25 cellular contexts compared by ENCODE assay signal in the genomic region with DNA sequence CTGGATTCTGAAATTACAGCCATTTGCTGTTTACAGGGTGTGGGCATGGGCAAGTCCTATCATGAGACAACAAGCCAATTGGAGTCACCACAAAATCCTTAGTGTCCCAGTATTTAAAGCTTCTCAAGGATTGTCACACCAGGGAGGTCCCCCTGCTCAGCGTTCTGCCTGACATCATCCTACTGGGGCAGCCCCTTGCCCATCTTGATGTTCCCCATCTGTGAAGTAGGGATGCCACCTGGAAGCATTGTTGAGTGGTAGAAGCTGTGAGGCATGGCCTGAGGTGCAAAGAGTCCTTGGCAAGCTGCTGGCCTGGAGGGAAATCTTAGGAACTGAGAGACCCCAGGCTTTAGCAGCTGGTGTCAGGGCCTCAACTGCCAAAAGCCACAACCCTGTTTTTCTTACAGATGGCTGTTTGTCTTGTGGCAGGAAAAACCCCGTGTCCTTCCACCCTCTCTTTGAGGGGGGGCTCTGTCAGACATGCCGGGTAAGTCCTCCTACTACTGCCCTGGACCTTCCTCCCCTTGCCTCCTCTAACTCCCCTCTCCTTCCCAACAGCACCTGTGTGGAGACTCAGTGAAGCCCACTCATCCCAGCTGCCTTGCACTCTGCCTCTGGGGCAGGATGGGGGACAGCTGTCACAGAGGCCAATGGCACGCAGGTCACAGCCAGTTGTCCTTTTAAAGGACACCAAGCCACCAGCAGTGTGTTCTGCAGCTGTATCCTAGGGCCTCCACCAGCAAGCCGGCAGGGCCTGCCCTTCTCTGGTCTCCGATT. TPM values are rescaled to one million over a fixed set of nuclear protein-coding genes. Genes with fewer than 3 reads are reported as not detected.
DNase-seq lines count a peak whose midpoint lies in the region; ATAC-seq, FAIRE-seq and TF ChIP-seq lines count a peak whose summit lies in the region.
"Had no signal": no experiment of that assay in that cellular context is flagged by ENCODE, and none has a peak within 500 bp of the region (broad histone marks: within the 10 kb centered on the region; RNA-seq: fewer than 3 reads in every experiment).

No MANE protein-coding gene starts in this region.

- no peaks in the 10 kb centered on the region for H3K9me3 ChIP-seq in AG04450 (ENCODE audit: control insufficient read depth, insufficient read depth, low read length)
- no peaks in the 10 kb centered on the region for H3K9me3 ChIP-seq in CD4-positive, alpha-beta T cell (ENCODE audit: control insufficient read depth, low read length)
- no peaks in the 10 kb centered on the region for H3K9me3 ChIP-seq in T-helper 17 cell (ENCODE audit: control insufficient read depth, low read length, poor library complexity, severe bottlenecking)
- H3K9me3 ChIP-seq in keratinocyte (ENCODE audit: control insufficient read depth, low read depth, low read length): no peaks in the 10 kb centered on the region
- no peaks in the 10 kb centered on the region for H3K9me3 ChIP-seq in ovary
- H3K9me3 ChIP-seq: esophagus muscularis mucosa, gastroesophageal sphincter, transverse colon had no signal

- TF ChIP-seq CTCF in AG04450 (IDR thresholded peaks at IDR 0.05; ENCODE audit: low read depth, low read length) (no peak), keratinocyte (optimal IDR thresholded peaks at IDR 0.05 in 1 of 3, IDR thresholded peaks at IDR 0.05 in 1 of 3, conservative IDR thresholded peaks at IDR 0.05 in 1 of 3; ENCODE audit: extremely low read depth in 1 of 3, insufficient read depth in 2 of 3, low read length in 3 of 3) (no peak), ovary (IDR thresholded peaks at IDR 0.05) (no peak)
- TF ChIP-seq CTCF in CD4-positive, alpha-beta T cell (IDR thresholded peaks at IDR 0.05): no peak

- H3K36me3 Mint-ChIP-seq in CD4-positive, alpha-beta T cell (ENCODE audit: low read depth): no peaks in the 10 kb centered on the region
- no peaks in the 10 kb centered on the region for H3K36me3 Mint-ChIP-seq in T-helper 17 cell (ENCODE audit: low read depth)
- H3K36me3 Mint-ChIP-seq: natural killer cell had no signal

- H3K9me1 ChIP-seq in keratinocyte (ENCODE audit: control insufficient read depth, extremely low read depth, insufficient read depth, low read length): no peaks in the 10 kb centered on the region

- CTCF ChIA-PET in AG04450 (lab: Charles Lee): interaction anchor here (1.3 to 2.8 kb wide), 3 partner anchors 12 to 148 kb away, joined by 3 to 10 read pairs (median 5); no protein-coding TSS in a partner anchor
- CTCF ChIA-PET in CD4-positive, alpha-beta T cell (lab: Charles Lee): interaction anchor here (1.4 kb wide), 1 partner anchor 27 kb away, joined by 4 read pairs; no protein-coding TSS in a partner anchor

- no peak overlapping the region for H2AFZ ChIP-seq in keratinocyte (ENCODE audit: control insufficient read depth, low read length)

- H3K4me1 ChIP-seq in keratinocyte (ENCODE audit: control insufficient read depth, extremely low read depth, insufficient read depth, low read length) (peaks cover 28% of the 10 kb centered on the region), ovary (ENCODE audit: insufficient read depth) (no peaks in the 10 kb centered on the region)
- H3K4me1 ChIP-seq: gastroesophageal sphincter, transverse colon had no signal

- H3K4me3 ChIP-seq in AG04450 (ENCODE audit: low read depth, low read length) (no peak overlapping the region), keratinocyte (ENCODE audit: control insufficient read depth in 2 of 3, extremely low read depth in 1 of 3, insufficient read depth in 2 of 3, low read depth in 1 of 3, low read length in 3 of 3) (no peak overlapping the region), ovary (no peak overlapping the region)
- H3K4me3 ChIP-seq: esophagus muscularis mucosa, gastroesophageal sphincter, transverse colon had no signal

- dilution Hi-C loops in keratinocyte (cut with MboI; ENCODE audit: extremely low pct_ligation_motif_present, low sequenced_read_pairs): no loop called here

- POLR2A ChIA-PET in AG04450 (lab: Yijun Ruan, JAX): no interaction called here
- POLR2A ChIA-PET in CD4-positive, alpha-beta T cell (lab: Charles Lee): interaction anchor here (1.1 to 2.2 kb wide), 3 partner anchors 23 to 35 kb away, joined by 3 to 8 read pairs (median 3); a partner anchor contains a TSS

- no peaks in the 10 kb centered on the region for H3K27me3 ChIP-seq in AG04450 (ENCODE audit: control insufficient read depth, insufficient read depth, low read length)
- H3K27me3 ChIP-seq in CD4-positive, alpha-beta T cell (ENCODE audit: control insufficient read depth, insufficient read depth, low read length): no peaks in the 10 kb centered on the region
- no peaks in the 10 kb centered on the region for H3K27me3 ChIP-seq in keratinocyte (ENCODE audit: control insufficient read depth, extremely low read depth, insufficient read depth, low read length)
- no peaks in the 10 kb centered on the region for H3K27me3 ChIP-seq in ovary
- H3K27me3 ChIP-seq: esophagus muscularis mucosa, gastroesophageal sphincter, transverse colon had no signal

- no peaks in the 10 kb centered on the region for H3K79me2 ChIP-seq in keratinocyte (ENCODE audit: control insufficient read depth, insufficient read depth, low read length)

- H4K20me1 ChIP-seq in keratinocyte (ENCODE audit: control insufficient read depth, extremely low read depth, insufficient read depth, low read length): no peaks in the 10 kb centered on the region

- peaks cover 57% of the 10 kb centered on the region for H3K4me1 Mint-ChIP-seq in CD4-positive, alpha-beta T cell (ENCODE audit: low read depth)
- H3K4me1 Mint-ChIP-seq in T-helper 17 cell: peaks cover 34% of the 10 kb centered on the region
- H3K4me1 Mint-ChIP-seq: natural killer cell had no signal

- peak overlapping the region; percentile 7 for H3K4me2 ChIP-seq in keratinocyte (ENCODE audit: control insufficient read depth, extremely low read depth, insufficient read depth, low read depth, low read length)

- H3K27ac ChIP-seq in AG04450 (ENCODE audit: low read depth, low read length) (peak overlapping the region; percentile 52), keratinocyte (ENCODE audit: control insufficient read depth, insufficient read depth, low read length) (no peak overlapping the region), ovary (no peak overlapping the region)
- no peak overlapping the region for H3K27ac ChIP-seq in CD4-positive, alpha-beta T cell (ENCODE audit: low read depth, low read length)
- H3K27ac ChIP-seq: esophagus muscularis mucosa, gastroesophageal sphincter, transverse colon had no signal

- H3K27me3 Mint-ChIP-seq in CD4-positive, alpha-beta T cell: no peaks in the 10 kb centered on the region
- no peaks in the 10 kb centered on the region for H3K27me3 Mint-ChIP-seq in T-helper 17 cell

- H3K27ac Mint-ChIP-seq in CD4-positive, alpha-beta T cell: peak overlapping the region; percentile 94
- peak overlapping the region; percentile 78 for H3K27ac Mint-ChIP-seq in T-helper 17 cell
- H3K27ac Mint-ChIP-seq: activated T-helper 2 cell treated with anti-CD3 and anti-CD28 coated beads, Interferon-gamma antibody, Interleukin-2, Interleukin-4, amounts not matched to agents 10 μg/mL and 5 μg/mL and 100 μg/mL, durations not matched to agents 14 hours and 24 hours and 36 hours; natural killer cell had no signal

- intact Hi-C loops in CD4-positive, alpha-beta T cell (cut with DNase I, micrococcal nuclease): no loop called here
- intact Hi-C loops in ovary (cut with DNase I): no loop called here

- DNase-seq in AG04450 (ENCODE audit: low read depth, low spot score) (no peak), T-helper 17 cell (no peak), keratinocyte (ENCODE audit: low read depth, low spot score) (no peak), ovary (no peak), NCI-H187 treated with DMSO at 0.1 percent for 48 hours (lab: John Stamatoyannopoulos, UW) (no peak)
- no peak for DNase-seq in CD4-positive, alpha-beta T cell
- DNase-seq in stimulated activated CD4-positive, alpha-beta T cell treated with anti-CD3 and anti-CD28 coated beads, Interleukin-2, amount 100 ng/mL, for 48 hours: no peak
- DNase-seq: central memory CD4-positive, alpha-beta T cell; COR-L47; DMS79 treated with DMSO at 0.1 percent for 48 hours; natural killer cell; NCI-H1048; NCI-H1930; NK-92 treated with Interleukin-12 subunit alpha and Interleukin-12 subunit beta, amount 100 ng/mL, for 24 hours; stimulated activated naive CD4-positive, alpha-beta T cell treated with Interleukin-2 at 50 U/mL for 16 hours; T-helper 9 cell; transverse colon had no signal

- TF ChIP-seq EP300 in ovary (IDR thresholded peaks at IDR 0.05): no peak

- H3K4me3 Mint-ChIP-seq in CD4-positive, alpha-beta T cell: peak overlapping the region; percentile 63
- H3K4me3 Mint-ChIP-seq in T-helper 17 cell: peak overlapping the region; percentile 66
- H3K4me3 Mint-ChIP-seq: natural killer cell had no signal

- no peak for TF ChIP-seq POLR2A in ovary (IDR thresholded peaks at IDR 0.05)

- no peak overlapping the region for H3K9ac ChIP-seq in keratinocyte (ENCODE audit: control insufficient read depth, extremely low read depth, insufficient read depth, low read length)

- no peaks in the 10 kb centered on the region for H3K9me3 Mint-ChIP-seq in CD4-positive, alpha-beta T cell
- H3K9me3 Mint-ChIP-seq: activated T-helper 2 cell treated with anti-CD3 and anti-CD28 coated beads, Interferon-gamma antibody, Interleukin-2, Interleukin-4, amounts not matched to agents 10 μg/mL and 5 μg/mL and 100 μg/mL, durations not matched to agents 14 hours and 24 hours and 36 hours; natural killer cell had no signal

- no peak for ATAC-seq in CD4-positive, alpha-beta T cell (ENCODE audit: poor library complexity)
- ATAC-seq in T-helper 17 cell (no peak), HG03342 (IDR thresholded peaks at IDR 0.05; ENCODE audit: unreplicated experiment) (no peak)
- ATAC-seq: activated CD4-positive, CD25-positive, alpha-beta regulatory T cell treated with anti-CD3 and anti-CD28 coated beads, Interleukin-2, amount 50 U/mL, for 24 hours; gastroesophageal sphincter; natural killer cell; SK-N-SH treated with all-trans-retinoic acid at 6 μM for 48 hours had no signal

- WGBS in ovary, 3 donors: 75 to 76% (median 75%) methylated on average over 6 of the region's 6 CpGs

- peak; percentile 5 for FAIRE-seq in keratinocyte (lab: Jason Lieb, UNC)
- FAIRE-seq: GM19239, H54 had no signal

- H3K36me3 ChIP-seq in keratinocyte (ENCODE audit: control insufficient read depth in 2 of 2, extremely low read depth in 1 of 2, insufficient read depth in 2 of 2, low read length in 2 of 2) (no peaks in the 10 kb centered on the region), ovary (no peaks in the 10 kb centered on the region)
- H3K36me3 ChIP-seq: transverse colon had no signal

RNA-seq across cellular contexts. Expression of a gene that starts 23.2 kb away (rescaled TPM):
- polyA plus RNA-seq in AG04450 (2011; rRNA removed) (112 and 128 TPM in 2 replicates), keratinocyte (72.7 to 115 TPM (median 111 TPM) in 3 replicates), ovary (100 to 1,000 TPM in 1 of 2 donors, 10 to 100 TPM in 1; 34.9 to 110 TPM)
- polyA minus RNA-seq in AG04450 (2011; rRNA and poly(A)+ RNA removed): 75.8 and 83.0 TPM in 2 replicates
- total RNA-seq in CD4-positive, alpha-beta T cell: 100 to 1,000 TPM; 130 TPM
- total RNA-seq in T-helper 17 cell (100 to 1,000 TPM; 105 to 134 TPM), ovary (10 to 100 TPM; 43.3 to 94.1 (median 83.2) TPM)
- 95.0 TPM for polyA plus RNA-seq in keratinocyte (2011; ENCODE audit: low read depth)
- polyA plus RNA-seq in keratinocyte (2011; cell fraction: cytosol; rRNA removed): 85.0 and 123 TPM in 2 replicates
- polyA plus RNA-seq in keratinocyte (2011; cell fraction: nucleus; rRNA removed): 64.6 and 81.8 TPM in 2 replicates
- 90.6 and 108 TPM in 2 replicates for polyA plus RNA-seq in keratinocyte (2012; ENCODE audit: low replicate concordance)
- 30.3 to 95.2 TPM (median 62.5 TPM) in 3 replicates for polyA minus RNA-seq in keratinocyte
- polyA minus RNA-seq in keratinocyte (2011; cell fraction: cytosol; rRNA and poly(A)+ RNA removed): 60.6 TPM
- 31.0 and 59.3 TPM in 2 replicates for polyA minus RNA-seq in keratinocyte (2011; cell fraction: nucleus; rRNA and poly(A)+ RNA removed)

RNA-seq across cellular contexts. Expression of a gene that starts 34.4 kb away (rescaled TPM):
- 1.8 and 1.9 TPM in 2 replicates for polyA plus RNA-seq in AG04450 (2011; rRNA removed)
- 2.5 and 2.9 TPM in 2 replicates for polyA minus RNA-seq in AG04450 (2011; rRNA and poly(A)+ RNA removed)
- under 1 TPM; 0.28 to 0.33 TPM for total RNA-seq in CD4-positive, alpha-beta T cell
- under 1 TPM; 0.30 to 0.34 TPM for total RNA-seq in T-helper 17 cell
- 0.68 to 1.1 TPM (median 0.86 TPM) in 3 replicates for polyA plus RNA-seq in keratinocyte
- 0.36 TPM for polyA plus RNA-seq in keratinocyte (2011; ENCODE audit: low read depth)
- 0.47 and 0.49 TPM in 2 replicates for polyA plus RNA-seq in keratinocyte (2011; cell fraction: cytosol; rRNA removed)
- polyA plus RNA-seq in keratinocyte (2011; cell fraction: nucleus; rRNA removed): 1.8 TPM in 2 replicates
- polyA plus RNA-seq in keratinocyte (2012; ENCODE audit: low replicate concordance): 0.48 and 0.80 TPM in 2 replicates
- polyA minus RNA-seq in keratinocyte: 0.58 to 1.0 TPM (median 0.69 TPM) in 3 replicates
- 0.58 TPM for polyA minus RNA-seq in keratinocyte (2011; cell fraction: cytosol; rRNA and poly(A)+ RNA removed)
- 0.63 and 1.0 TPM in 2 replicates for polyA minus RNA-seq in keratinocyte (2011; cell fraction: nucleus; rRNA and poly(A)+ RNA removed)
- 1 to 10 TPM in 2 of 7 donors, under 1 TPM in 5; 0.46 to 2.1 (median 0.80) TPM for total RNA-seq in ovary
- polyA plus RNA-seq in ovary: 1 to 10 TPM in 1 of 2 donors, under 1 TPM in 1; 0.67 to 1.0 TPM

RNA-seq across cellular contexts. Expression of a gene that starts 53.3 kb away (rescaled TPM):
- polyA plus RNA-seq in AG04450 (2011; rRNA removed) (84.8 and 88.1 TPM in 2 replicates), keratinocyte (33.4 to 39.9 TPM (median 35.8 TPM) in 3 replicates), ovary (10 to 100 TPM; 36.0 to 51.8 TPM)
- 24.8 and 29.1 TPM in 2 replicates for polyA minus RNA-seq in AG04450 (2011; rRNA and poly(A)+ RNA removed)
- total RNA-seq in CD4-positive, alpha-beta T cell: 10 to 100 TPM; 30.3 to 30.4 TPM
- total RNA-seq in T-helper 17 cell (10 to 100 TPM; 33.9 to 47.5 TPM), ovary (10 to 100 TPM; 14.2 to 38.4 (median 25.4) TPM)
- 12.3 TPM for polyA plus RNA-seq in keratinocyte (2011; ENCODE audit: low read depth)
- 34.5 and 46.9 TPM in 2 replicates for polyA plus RNA-seq in keratinocyte (2011; cell fraction: cytosol; rRNA removed)
- 15.0 and 16.0 TPM in 2 replicates for polyA plus RNA-seq in keratinocyte (2011; cell fraction: nucleus; rRNA removed)
- polyA plus RNA-seq in keratinocyte (2012; ENCODE audit: low replicate concordance): 23.4 and 34.3 TPM in 2 replicates
- polyA minus RNA-seq in keratinocyte: 14.3 to 15.9 TPM (median 14.9 TPM) in 3 replicates
- 13.6 TPM for polyA minus RNA-seq in keratinocyte (2011; cell fraction: cytosol; rRNA and poly(A)+ RNA removed)
- 3.8 and 5.7 TPM in 2 replicates for polyA minus RNA-seq in keratinocyte (2011; cell fraction: nucleus; rRNA and poly(A)+ RNA removed)
